8 cellular contexts compared by ENCODE assay signal in the genomic region with DNA sequence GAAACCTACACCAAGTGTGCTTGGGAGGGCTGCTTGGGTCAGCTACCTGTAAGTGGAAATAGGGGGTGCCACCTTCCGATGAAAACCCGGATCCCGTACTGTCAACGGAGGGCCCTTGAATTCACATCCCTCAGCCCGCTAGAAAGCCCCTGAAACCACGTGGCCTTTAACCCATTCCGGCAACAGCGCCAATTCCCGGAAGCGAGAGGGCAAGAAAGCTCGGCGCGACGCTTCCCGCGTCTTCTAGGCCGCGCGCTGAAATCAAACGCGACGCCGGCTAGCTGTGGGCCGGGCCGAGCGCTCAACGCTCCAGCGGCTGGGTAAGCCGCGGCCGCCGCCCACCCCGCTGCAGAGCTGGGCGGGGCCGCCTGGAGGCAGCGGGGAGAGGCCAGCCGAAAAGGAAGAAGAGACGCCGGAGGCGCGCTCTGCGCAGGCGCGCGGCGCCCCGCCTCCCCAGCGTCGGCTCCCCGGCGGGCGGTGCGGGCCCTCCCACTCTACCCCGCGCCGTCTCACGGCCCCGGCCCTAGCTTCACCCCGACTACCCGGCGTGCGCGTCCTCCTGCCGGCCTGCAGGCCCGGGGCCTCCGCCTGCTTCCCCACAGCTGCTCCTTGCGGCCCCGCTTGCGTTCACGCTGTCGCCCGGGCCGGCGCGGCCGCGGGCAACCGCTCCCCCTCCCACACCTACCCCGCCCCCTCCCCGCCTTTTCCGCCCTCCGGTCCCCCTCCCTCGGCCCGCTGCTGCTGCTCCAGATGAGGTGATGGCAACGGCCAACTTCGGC. TPM values are rescaled to one million over a fixed set of nuclear protein-coding genes. Genes with fewer than 3 reads are reported as not detected.
A peak's percentile ranks its signal among the peaks of the same experiment; 100 is the strongest.
DNase-seq lines count a peak whose midpoint lies in the region; ATAC-seq and TF ChIP-seq lines count a peak whose summit lies in the region.

Gene KIF2A (plus strand): TSS at position 492 of the 779 bp plus-strand sequence. CDS start 267 bp downstream, at position 759.

- H3K27ac Mint-ChIP-seq in Caco-2 (ENCODE audit: unreplicated experiment): peak within 1 kb of the TSS; percentile 91

- H3K27ac ChIP-seq in effector memory CD4-positive, alpha-beta T cell (ENCODE audit: insufficient read depth, low read length, poor library complexity, severe bottlenecking): peak within 1 kb of the TSS; percentile 85

- peak; percentile 90 for ATAC-seq in GM21367 (IDR thresholded peaks at IDR 0.05; ENCODE audit: unreplicated experiment)

- no peaks in the 10 kb centered on the region for H3K9me3 ChIP-seq in Caco-2
- H3K9me3 ChIP-seq in effector memory CD4-positive, alpha-beta T cell (ENCODE audit: control insufficient read depth, low read length): no peaks in the 10 kb centered on the region

- intact Hi-C loops in Caco-2 (cut with micrococcal nuclease; ENCODE audit: unreplicated experiment): loop anchor here (2.0 to 5.0 kb wide), 4 partner anchors 39 to 96 kb away; partner anchors contain the start of gene DIMT1

- no TSS peak for BruUV-seq in Caco-2 (replicated peaks; lab: Mats Ljungman, UMichigan)

- peaks cover 5% of the 10 kb centered on the region for H3K4me1 ChIP-seq in Caco-2
- peaks cover 31% of the 10 kb centered on the region for H3K4me1 ChIP-seq in effector memory CD4-positive, alpha-beta T cell (ENCODE audit: control insufficient read depth, insufficient read depth, low read length, poor library complexity, severe bottlenecking)

- H3K4me3 ChIP-seq in Caco-2 (ENCODE audit: low read depth, low read length): peak within 1 kb of the TSS; percentile 97
- peak within 1 kb of the TSS; percentile 91 for H3K4me3 ChIP-seq in effector memory CD4-positive, alpha-beta T cell (ENCODE audit: insufficient read depth, low read depth, low read length, poor library complexity, severe bottlenecking)

- no peaks in the 10 kb centered on the region for H3K27me3 Mint-ChIP-seq in Caco-2 (ENCODE audit: insufficient read depth, unreplicated experiment)

- POLR2A ChIA-PET in Caco-2 (lab: Charles Lee): interaction anchor here (0.7 to 1.5 kb wide), 5 partner anchors 12 to 107 kb away, joined by 3 to 10 read pairs (median 3); partner anchors contain the start of genes DIMT1 and IPO11
- POLR2A ChIA-PET in activated CD8-positive, alpha-beta memory T cell treated with anti-CD3 and anti-CD28 coated beads for 36 hours (lab: Charles Lee): interaction anchor here (0.6 to 2.6 kb wide), 11 partner anchors 8 to 271 kb away, joined by 3 to 21 read pairs (median 4); partner anchors contain the start of gene DIMT1

- CTCF ChIA-PET in Caco-2 (lab: Charles Lee): interaction anchor here (1.2 kb wide), 1 partner anchor 9 kb away, joined by 4 read pairs; no protein-coding TSS in a partner anchor
- CTCF ChIA-PET in activated CD8-positive, alpha-beta memory T cell treated with anti-CD3 and anti-CD28 coated beads for 36 hours (lab: Charles Lee): interaction anchor here (0.6 to 1.6 kb wide), 9 partner anchors 9 to 69 kb away, joined by 3 to 12 read pairs (median 3); no protein-coding TSS in a partner anchor

- no peaks in the 10 kb centered on the region for H3K9me3 Mint-ChIP-seq in Caco-2 (ENCODE audit: unreplicated experiment)

- DNase-seq in Caco-2 (peak; percentile 91 to 94), HT1080 (ENCODE audit: low read depth) (peak; percentile 97), NOMO-1 (lab: John Stamatoyannopoulos, UW; ENCODE audit: unreplicated experiment in 2 of 2) (peak; percentile 92 to 94), medulla oblongata (ENCODE audit: extremely low spot score) (peak; percentile 94)
- peak; percentile 87 to 89 (median 87) for DNase-seq in effector memory CD4-positive, alpha-beta T cell
- peak; percentile 84 to 90 (median 88) for DNase-seq in stimulated activated CD4-positive, alpha-beta T cell treated with anti-CD3 and anti-CD28 coated beads, TNF-alpha, amount 100 ng/mL, for 48 hours (ENCODE audit: low read depth in 3 of 3)

- H3K36me3 Mint-ChIP-seq in Caco-2 (ENCODE audit: insufficient read depth, unreplicated experiment): peaks cover 26% of the 10 kb centered on the region

- H3K27me3 ChIP-seq in Caco-2 (replicated peaks; ENCODE audit: control insufficient read depth, insufficient read depth, low read length): no peaks in the 10 kb centered on the region
- no peaks in the 10 kb centered on the region for H3K27me3 ChIP-seq in effector memory CD4-positive, alpha-beta T cell (replicated peaks; ENCODE audit: control insufficient read depth, insufficient read depth, low read length, poor library complexity, severe bottlenecking)

- H3K36me3 ChIP-seq in Caco-2 (ENCODE audit: control insufficient read depth, insufficient read depth, low read length): no peaks in the 10 kb centered on the region
- H3K36me3 ChIP-seq in effector memory CD4-positive, alpha-beta T cell (ENCODE audit: control insufficient read depth, insufficient read depth, low read length): no peaks in the 10 kb centered on the region

- H3K4me3 Mint-ChIP-seq in Caco-2 (ENCODE audit: unreplicated experiment): peak within 1 kb of the TSS; percentile 98

- TF ChIP-seq CTCF in Caco-2 (IDR thresholded peaks at IDR 0.05; ENCODE audit: insufficient read depth in 1 of 2, low read depth in 1 of 2, low read length in 1 of 2, severe bottlenecking in 1 of 2, unreplicated experiment in 1 of 2): no peak

- peaks cover 15% of the 10 kb centered on the region for H3K4me1 Mint-ChIP-seq in Caco-2 (ENCODE audit: low read depth, unreplicated experiment)

RNA-seq across cellular contexts. Expression of gene KIF2A, which starts in this region (rescaled TPM):
- total RNA-seq in Caco-2 (2022): 65.6 and 68.0 TPM in 2 replicates
- 35.6 and 51.3 TPM in 2 replicates for total RNA-seq in HT1080 (2014; rRNA removed; shearing (Covaris generic))
- 36.1 and 49.9 TPM in 2 replicates for polyA plus RNA-seq in HT1080 (2015; cell fraction: cytosol; rRNA removed)
- 38.4 and 39.9 TPM in 2 replicates for polyA plus RNA-seq in HT1080 (2015; cell fraction: nucleus; rRNA removed)
- 100 to 1,000 TPM; 237 to 249 TPM for total RNA-seq in activated CD8-positive, alpha-beta memory T cell treated with anti-CD3 and anti-CD28 coated beads for 36 hours

Comparison
In these comparisons a context has a peak if more than half of its experiments do, and no peak if none do; other contexts are left out.
1. Peak in every context shown above with its lines: DNase-seq, ATAC-seq, H3K4me3 ChIP-seq and H3K27ac ChIP-seq.